In genomic region chr4:87679449-87680169, GRCh38 we compare ENCODE assay signal across 8 cellular contexts. TPM values are rescaled to one million over a fixed set of nuclear protein-coding genes. Genes with fewer than 3 reads are reported as not detected.
DNase-seq lines count a peak whose midpoint lies in the region; ATAC-seq and TF ChIP-seq lines count a peak whose summit lies in the region.

No MANE protein-coding gene starts in this region.

- peaks cover 25% of the 10 kb centered on the region for H3F3A ChIP-seq in neural progenitor cell (ENCODE audit: low read depth)

- H3K27me3 ChIP-seq in neural progenitor cell, result no peaks in the 10 kb centered on the region

- H3K4me1 Mint-ChIP-seq in activated T-cell treated with anti-CD3 and anti-CD28 coated beads, Interleukin-2, amount 50 U/mL, for 24 hours (ENCODE audit: low read depth), result no peaks in the 10 kb centered on the region
- peaks cover 25% of the 10 kb centered on the region for H3K4me1 Mint-ChIP-seq in neural progenitor cell

- no peak overlapping the region for H3K4me3 Mint-ChIP-seq in activated T-cell treated with anti-CD3 and anti-CD28 coated beads, Interleukin-2, amount 50 U/mL, for 24 hours
- H3K4me3 Mint-ChIP-seq in neural progenitor cell, result peak overlapping the region; percentile 40

- H3K36me3 ChIP-seq in neural progenitor cell, result no peaks in the 10 kb centered on the region

- H3K27ac Mint-ChIP-seq in activated T-cell treated with anti-CD3 and anti-CD28 coated beads, Interleukin-2, amount 50 U/mL, for 24 hours, result no peak overlapping the region
- H3K27ac Mint-ChIP-seq in neural progenitor cell, result peak overlapping the region; percentile 94

- H4K20me1 ChIP-seq in neural progenitor cell (ENCODE audit: low read depth), result no peaks in the 10 kb centered on the region

- H3K4me1 ChIP-seq in neural progenitor cell, result peaks cover 20% of the 10 kb centered on the region

- no peak overlapping the region for H3K4me3 ChIP-seq in AG10803 (ENCODE audit: low read length)
- H3K4me3 ChIP-seq in fibroblast of the aortic adventitia (ENCODE audit: low read depth, low read length), result no peak overlapping the region
- H3K4me3 ChIP-seq in neural progenitor cell, result no peak overlapping the region

- peak overlapping the region; percentile 71 for H3K4me2 ChIP-seq in neural progenitor cell

- H3K9me3 Mint-ChIP-seq in activated T-cell treated with anti-CD3 and anti-CD28 coated beads, Interleukin-2, amount 50 U/mL, for 24 hours, result peaks cover 2% of the 10 kb centered on the region
- peaks cover 17% of the 10 kb centered on the region for H3K9me3 Mint-ChIP-seq in neural progenitor cell

- peaks cover 3% of the 10 kb centered on the region for H3K27me3 Mint-ChIP-seq in activated T-cell treated with anti-CD3 and anti-CD28 coated beads, Interleukin-2, amount 50 U/mL, for 24 hours
- H3K27me3 Mint-ChIP-seq in neural progenitor cell (ENCODE audit: insufficient read depth, low read depth), result peaks cover 2% of the 10 kb centered on the region

- DNase-seq in AG10803 (ENCODE audit: low read depth) (peak; percentile 71), NCI-H345 (lab: John Stamatoyannopoulos, UW) (peak; percentile 35), fibroblast of the aortic adventitia (ENCODE audit: low read depth) (peak; percentile 76), neural progenitor cell (ENCODE audit: low spot score) (peak; percentile 84), cortex of kidney (lab: John Stamatoyannopoulos, UW) (no peak)
- DNase-seq in activated T-cell treated with anti-CD3 and anti-CD28 coated beads, Interleukin-2, amount 50 U/mL, for 24 hours, result peak; percentile 37

- peak; percentile 39 for ATAC-seq in GM18511 (IDR thresholded peaks at IDR 0.05; ENCODE audit: unreplicated experiment)
- ATAC-seq in GM18519 (IDR thresholded peaks at IDR 0.05; ENCODE audit: low FRiP score, unreplicated experiment), result no peak

- H3K9me3 ChIP-seq in neural progenitor cell (ENCODE audit: low read depth), result peaks cover 1% of the 10 kb centered on the region

- no peaks in the 10 kb centered on the region for H3K79me2 ChIP-seq in neural progenitor cell (ENCODE audit: low read depth)

- H2AFZ ChIP-seq in neural progenitor cell (replicated peaks), result peak overlapping the region; percentile 20

- TF ChIP-seq CTCF in AG10803 (conservative IDR thresholded peaks at IDR 0.05; ENCODE audit: low read length) (peak; percentile 80), fibroblast of the aortic adventitia (IDR thresholded peaks at IDR 0.05; ENCODE audit: insufficient read depth, low read length) (peak; percentile 73), neural progenitor cell (IDR thresholded peaks at IDR 0.05) (peak; percentile 92)

- peak overlapping the region; percentile 84 for H3K27ac ChIP-seq in neural progenitor cell

- no peak overlapping the region for H3K9ac ChIP-seq in neural progenitor cell

- H3K36me3 Mint-ChIP-seq in activated T-cell treated with anti-CD3 and anti-CD28 coated beads, Interleukin-2, amount 50 U/mL, for 24 hours (ENCODE audit: low read depth), result no peaks in the 10 kb centered on the region
- no peaks in the 10 kb centered on the region for H3K36me3 Mint-ChIP-seq in neural progenitor cell

RNA-seq across cellular contexts. Expression of gene DMP1, which starts 29.5 kb away (rescaled TPM):
- total RNA-seq in fibroblast of the aortic adventitia (ENCODE audit: low replicate concordance) (not detected in 2 replicates), neural progenitor cell (ENCODE audit: low replicate concordance) (not detected in 2 replicates)
